In the genomic region with DNA sequence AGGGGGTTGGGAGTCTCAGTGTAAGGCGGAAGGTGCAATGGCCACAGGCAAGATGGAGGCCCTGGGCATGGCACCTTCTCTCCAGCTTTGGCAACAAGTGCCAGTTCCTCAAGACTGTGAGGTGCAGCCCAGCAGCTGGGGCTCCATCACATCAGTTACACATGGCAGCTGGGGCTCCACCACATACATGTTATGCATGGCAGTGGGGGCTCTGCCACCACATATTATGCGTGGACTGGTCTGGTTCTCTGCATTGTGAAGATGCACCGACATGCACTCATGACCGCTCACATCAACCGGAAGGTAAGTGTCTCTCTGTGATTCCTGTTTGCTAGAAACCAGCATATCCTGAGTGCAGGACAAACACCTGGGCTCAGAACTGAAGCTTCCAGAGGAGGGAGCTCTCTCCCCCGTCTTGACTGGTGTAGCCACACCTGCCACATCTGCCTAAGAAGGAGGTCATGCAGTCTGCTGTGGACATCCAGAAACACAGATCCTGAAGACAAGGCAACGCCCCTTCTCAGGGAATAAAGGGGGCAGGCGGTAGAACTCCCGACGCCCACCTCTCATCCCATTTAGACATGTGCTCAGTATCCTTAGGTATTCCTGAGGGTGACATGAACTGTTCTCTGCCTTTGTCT, we compare ENCODE assay signal across 8 cellular contexts.
DNase-seq lines count a peak whose midpoint lies in the region; ATAC-seq and TF ChIP-seq lines count a peak whose summit lies in the region.

No MANE protein-coding gene starts in this region.

- H3K4me1 Mint-ChIP-seq in Caco-2 (ENCODE audit: low read depth, unreplicated experiment) = peaks cover 19% of the 10 kb centered on the region

- no TSS peak for BruUV-seq in Caco-2 (replicated peaks; lab: Mats Ljungman, UMichigan)

- POLR2A ChIA-PET in Caco-2 (lab: Charles Lee) = interaction anchor here (0.6 to 1.3 kb wide), 4 partner anchors 66 to 156 kb away, joined by 3 to 4 read pairs (median 4); partner anchors contain the start of gene RIPK4

- H3K27ac Mint-ChIP-seq in Caco-2 (ENCODE audit: unreplicated experiment) = peak overlapping the region; percentile 63

- ATAC-seq in lower lobe of right lung (peak; percentile 40 to 74), GM21786 (IDR thresholded peaks at IDR 0.05; ENCODE audit: unreplicated experiment) (no peak), GM18868 (IDR thresholded peaks at IDR 0.05; ENCODE audit: unreplicated experiment) (no peak)

- TF ChIP-seq CTCF in Caco-2 (IDR thresholded peaks at IDR 0.05; ENCODE audit: insufficient read depth in 1 of 2, low read depth in 1 of 2, low read length in 1 of 2, severe bottlenecking in 1 of 2, unreplicated experiment in 1 of 2) (peak in 1 of 2 experiments; percentile 63), lower lobe of right lung (IDR thresholded peaks at IDR 0.05) (no peak)

- no peaks in the 10 kb centered on the region for H3K27me3 Mint-ChIP-seq in Caco-2 (ENCODE audit: insufficient read depth, unreplicated experiment)

- CTCF ChIA-PET in Caco-2 (lab: Charles Lee) = interaction anchor here (0.6 to 4.0 kb wide), 32 partner anchors 10 to 513 kb away, joined by 3 to 61 read pairs (median 6); partner anchors contain the start of genes RIPK4 and TMPRSS2

- DNase-seq in Caco-2 = peak; percentile 79 to 85
- peak; percentile 47 for DNase-seq in LoVo (ENCODE audit: low spot score)
- peak; percentile 54 for DNase-seq in astrocyte of the hippocampus (ENCODE audit: low read depth, low spot score)
- no peak for DNase-seq in lower lobe of right lung
- DNase-seq in ecto neural progenitor cell (ENCODE audit: low spot score) = no peak
- no peak for DNase-seq in T-helper 9 cell

- no peaks in the 10 kb centered on the region for H3K9me3 ChIP-seq in Caco-2
- no peaks in the 10 kb centered on the region for H3K9me3 ChIP-seq in lower lobe of right lung

- H3K4me1 ChIP-seq in Caco-2 (peaks cover 30% of the 10 kb centered on the region), lower lobe of right lung (peaks cover 23% of the 10 kb centered on the region)

- no peaks in the 10 kb centered on the region for H3K36me3 ChIP-seq in Caco-2 (ENCODE audit: control insufficient read depth, insufficient read depth, low read length)
- H3K36me3 ChIP-seq in lower lobe of right lung = no peaks in the 10 kb centered on the region

- no peaks in the 10 kb centered on the region for H3K36me3 Mint-ChIP-seq in Caco-2 (ENCODE audit: insufficient read depth, unreplicated experiment)

- H3K27me3 ChIP-seq in Caco-2 (replicated peaks; ENCODE audit: control insufficient read depth, insufficient read depth, low read length) (no peaks in the 10 kb centered on the region), lower lobe of right lung (ENCODE audit: low read depth) (no peaks in the 10 kb centered on the region)

- peak overlapping the region; percentile 61 for H3K27ac ChIP-seq in lower lobe of right lung

- H3K4me3 Mint-ChIP-seq in Caco-2 (ENCODE audit: unreplicated experiment) = peak overlapping the region; percentile 60

- intact Hi-C loops in Caco-2 (cut with micrococcal nuclease; ENCODE audit: unreplicated experiment) (loop anchor here (1.0 to 5.0 kb wide), 9 partner anchors 19 to 505 kb away; no protein-coding TSS in a partner anchor), lower lobe of right lung (cut with DNase I) (loop anchor here (10.0 kb wide), 1 partner anchor 163 kb away; no protein-coding TSS in a partner anchor)

- no peaks in the 10 kb centered on the region for H3K9me3 Mint-ChIP-seq in Caco-2 (ENCODE audit: unreplicated experiment)

- 0 out of 2 replicates have a peak overlapping the region, but pooled peaks have one; percentile 2 for H3K4me3 ChIP-seq in Caco-2 (ENCODE audit: low read depth, low read length)
- H3K4me3 ChIP-seq in lower lobe of right lung = no peak overlapping the region

Comparison
In these comparisons a context has a peak if more than half of its experiments do, and no peak if none do; other contexts are left out.
1. DNase-seq: peak in Caco-2 (2 of 2), LoVo (single experiment) and astrocyte of the hippocampus (single experiment); none in lower lobe of right lung (single experiment), ecto neural progenitor cell (single experiment) and T-helper 9 cell (single experiment).
2. ATAC-seq: peak in lower lobe of right lung (2 of 2); none in GM21786 (single experiment) and GM18868 (single experiment).